ENCODE assay signal across 31 cellular contexts in the genomic region with DNA sequence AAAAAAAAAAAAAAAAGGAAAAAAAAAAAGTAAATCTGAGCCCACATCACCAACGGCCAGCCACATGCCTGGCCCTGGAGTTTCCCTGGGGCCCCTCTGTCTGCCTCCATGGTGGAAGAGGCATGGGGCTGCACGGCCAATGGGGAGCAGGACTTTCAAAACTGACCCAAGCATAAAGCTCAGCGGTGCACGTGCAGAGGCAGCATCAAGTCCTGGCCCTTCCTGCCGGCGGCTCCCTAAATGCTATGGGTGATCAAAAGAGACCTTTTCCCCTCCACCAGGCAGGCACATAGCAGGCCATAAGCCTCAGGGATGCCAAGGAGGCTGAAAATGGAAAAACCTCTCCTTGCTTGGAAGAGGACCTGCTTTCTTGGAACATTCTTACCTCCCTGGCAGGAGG.
"Had no signal": no experiment of that assay in that cellular context is flagged by ENCODE, and none has a peak within 500 bp of the region (broad histone marks: within the 10 kb centered on the region; RNA-seq: fewer than 3 reads in every experiment).

No MANE protein-coding gene starts in this region.

- H3K4me3 ChIP-seq: cardiac muscle cell, Peyer's patch, SJSA1 had no signal

- H3K4me1 ChIP-seq: Peyer's patch, SJSA1 had no signal

- H3K4me2 ChIP-seq: KMS-11, SK-N-SH had no signal

- H3K27ac ChIP-seq: cardiac muscle cell, KMS-11, Peyer's patch, SJSA1 had no signal

- H3K9me3 ChIP-seq: Peyer's patch, SJSA1, SK-N-SH had no signal

- DNase-seq: activated CD4-positive, alpha-beta memory T cell treated with anti-CD3 and anti-CD28 coated beads for 36 hours; activated CD4-positive, alpha-beta T cell treated with anti-CD3 and anti-CD28 coated beads for 36 hours; activated CD4-positive, alpha-beta T cell treated with anti-CD3 and anti-CD28 coated beads, Interleukin-2, amount 50 U/mL, for 1 hour; activated effector memory CD4-positive, alpha-beta T cell treated with anti-CD3 and anti-CD28 coated beads, Interleukin-2, amount 50 U/mL, for 16 hours; activated naive CD4-positive, alpha-beta T cell; activated naive CD4-positive, alpha-beta T cell treated with anti-CD3 and anti-CD28 coated beads, Interleukin-2, amount 50 U/mL, for 16 hours; activated naive CD8-positive, alpha-beta T cell treated with anti-CD3 and anti-CD28 coated beads for 36 hours; activated T-cell treated with anti-CD3 and anti-CD28 coated beads, Interleukin-2, amount 50 U/mL, for 1 hour; activated T-cell treated with anti-CD3 and anti-CD28 coated beads, Interleukin-2, amount 50 U/mL, for 72 hours; amniotic stem cell; aorta; MM.1S; MV-4-11; NCI-H1092; NCI-H1436 treated with DMSO at 0.1 percent for 48 hours; NCI-H1694 treated with DMSO at 0.1 percent for 48 hours; NCI-H2029; NCI-H345; NCI-H510A; NCI-H526; NCI-H748 treated with DMSO at 0.1 percent for 48 hours; NK-92 treated with Interleukin-12 subunit alpha and Interleukin-12 subunit beta, amount 100 ng/mL, for 24 hours; PC-3; RPMI8226; SHP77 treated with DMSO at 0.1 percent for 48 hours; SK-N-SH had no signal

- H3K27me3 ChIP-seq: cardiac muscle cell, Peyer's patch, SJSA1 had no signal

- H3K36me3 ChIP-seq: cardiac muscle cell, Peyer's patch, SJSA1 had no signal

- ATAC-seq: activated CD4-positive, alpha-beta T cell treated with anti-CD3 and anti-CD28 coated beads for 36 hours; activated T-cell treated with anti-CD3 and anti-CD28 coated beads, Interleukin-2, amount 50 U/mL, for 72 hours; activated T-helper 17 cell treated with anti-CD3 and anti-CD28 coated beads, Interleukin-2, amount 50 U/mL, for 72 hours; PC-3 had no signal
